In the genomic region with DNA sequence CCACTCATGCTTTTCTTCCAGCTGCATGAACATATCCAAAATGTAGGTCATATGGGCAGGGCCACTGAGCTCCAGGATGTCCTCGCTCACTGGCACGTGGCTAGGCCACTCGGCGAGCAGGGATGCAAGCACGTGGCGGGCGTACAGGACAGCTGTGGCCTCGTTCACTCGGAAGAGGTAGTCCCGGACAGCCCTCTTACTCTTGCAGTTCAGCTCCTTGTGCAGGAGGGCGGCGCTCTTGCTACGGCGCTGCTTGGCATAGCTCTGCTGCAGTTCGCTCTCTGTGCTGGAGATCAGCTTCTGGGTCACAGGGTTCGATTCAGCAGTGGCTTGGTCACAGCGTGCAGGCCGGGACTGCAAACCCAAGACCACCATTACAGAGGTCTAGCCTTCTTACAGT, we compare ENCODE assay signal across 17 cellular contexts. TPM values are rescaled to one million over a fixed set of nuclear protein-coding genes. Genes with fewer than 3 reads are reported as not detected.
A peak's percentile ranks its signal among the peaks of the same experiment; 100 is the strongest.
DNase-seq lines count a peak whose midpoint lies in the region; ATAC-seq and TF ChIP-seq lines count a peak whose summit lies in the region.
"Had no signal": no experiment of that assay in that cellular context is flagged by ENCODE, and none has a peak within 500 bp of the region (broad histone marks: within the 10 kb centered on the region; RNA-seq: fewer than 3 reads in every experiment).

No MANE protein-coding gene starts in this region.

- no peak overlapping the region for H3K27ac ChIP-seq in endodermal cell (ENCODE audit: low read depth, low read length)
- H3K27ac ChIP-seq in psoas muscle = no peak overlapping the region
- H3K27ac ChIP-seq: epithelial cell of prostate, hepatocyte, lower lobe of right lung, skin epidermis had no signal

- no peaks in the 10 kb centered on the region for H3K9me2 ChIP-seq in Loucy (replicated peaks; ENCODE audit: low read depth, low read length)

- H3K9ac ChIP-seq in Loucy (ENCODE audit: low read depth, low read length, poor library complexity, severe bottlenecking) (no peak overlapping the region), endodermal cell (ENCODE audit: extremely low read depth, low read length, poor library complexity, severe bottlenecking) (no peak overlapping the region)

- H4K20me1 ChIP-seq in Loucy (ENCODE audit: insufficient read depth, low read length, poor library complexity, severe bottlenecking) = no peaks in the 10 kb centered on the region

- H3K36me3 Mint-ChIP-seq in endodermal cell (ENCODE audit: low read depth) = peaks cover 73% of the 10 kb centered on the region

- no peaks in the 10 kb centered on the region for H3K27me3 Mint-ChIP-seq in endodermal cell (ENCODE audit: insufficient read depth)
- H3K27me3 Mint-ChIP-seq: activated naive CD8-positive, alpha-beta T cell had no signal

- intact Hi-C loops in psoas muscle (cut with DNase I) = no loop called here

- H3K4me1 ChIP-seq in Loucy (ENCODE audit: insufficient read depth, low read length, poor library complexity, severe bottlenecking) = no peaks in the 10 kb centered on the region
- no peaks in the 10 kb centered on the region for H3K4me1 ChIP-seq in endodermal cell (ENCODE audit: control insufficient read depth, insufficient read depth, low read length)
- H3K4me1 ChIP-seq in psoas muscle = no peaks in the 10 kb centered on the region
- H3K4me1 ChIP-seq: lower lobe of right lung had no signal

- no peaks in the 10 kb centered on the region for H3F3A ChIP-seq in Loucy (ENCODE audit: low read depth)

- TF ChIP-seq CTCF in GM12873 (IDR thresholded peaks at IDR 0.05; ENCODE audit: insufficient read depth, low read depth, low read length, missing control alignments) (peak; percentile 55), Loucy (conservative IDR thresholded peaks at IDR 0.05; ENCODE audit: low read length) (peak; percentile 66), endodermal cell (conservative IDR thresholded peaks at IDR 0.05) (peak; percentile 51), psoas muscle (IDR thresholded peaks at IDR 0.05) (no peak)

- H3K9me3 ChIP-seq in Loucy (ENCODE audit: insufficient read depth, low read depth, low read length) = no peaks in the 10 kb centered on the region
- no peaks in the 10 kb centered on the region for H3K9me3 ChIP-seq in endodermal cell (ENCODE audit: control insufficient read depth, low read length)
- H3K9me3 ChIP-seq in psoas muscle = no peaks in the 10 kb centered on the region
- H3K9me3 ChIP-seq: lower lobe of right lung had no signal

- H2AFZ ChIP-seq in Loucy (ENCODE audit: low read length) = no peak overlapping the region
- H2AFZ ChIP-seq: hepatocyte had no signal

- ATAC-seq in psoas muscle (peak; percentile 13 to 63 (median 46)), GM19023 (IDR thresholded peaks at IDR 0.05; ENCODE audit: unreplicated experiment) (no peak), HG03025 (IDR thresholded peaks at IDR 0.05; ENCODE audit: low FRiP score, unreplicated experiment) (no peak)
- ATAC-seq: CD8-positive, alpha-beta T cell; lower lobe of right lung had no signal

- peaks cover 84% of the 10 kb centered on the region; the same call in 1 of the 2 replicates for H3K36me3 ChIP-seq in Loucy (ENCODE audit: insufficient read depth, low read length)
- H3K36me3 ChIP-seq in endodermal cell (ENCODE audit: control insufficient read depth, insufficient read depth, low read length) = peaks cover 89% of the 10 kb centered on the region
- H3K36me3 ChIP-seq in psoas muscle (ENCODE audit: insufficient read depth in 1 of 2, low read depth in 1 of 2) = peaks cover 24 to 100% of the 10 kb centered on the region in 2 donors

- H3K79me2 ChIP-seq in Loucy (ENCODE audit: insufficient read depth, low read length) = no peaks in the 10 kb centered on the region
- H3K79me2 ChIP-seq: hepatocyte had no signal

- H3K27ac Mint-ChIP-seq in endodermal cell = no peak overlapping the region
- H3K27ac Mint-ChIP-seq: activated naive CD8-positive, alpha-beta T cell; CD8-positive, alpha-beta T cell had no signal

- H3K4me3 Mint-ChIP-seq in endodermal cell = no peak overlapping the region
- H3K4me3 Mint-ChIP-seq: activated naive CD8-positive, alpha-beta T cell; CD8-positive, alpha-beta T cell had no signal

- WGBS in endodermal cell (ENCODE audit: insufficient coverage in 1 of 2, insufficient read length in 1 of 2), 2 experiments = 97 to 99% methylated on average over 14 to 18 of the region's 18 CpGs
- WGBS in psoas muscle, 3 donors = 90 to 94% (median 91%) methylated on average over 18 of the region's 18 CpGs

- DNase-seq in endodermal cell = no peak
- no peak for DNase-seq in psoas muscle
- DNase-seq in GM19238 (ENCODE audit: insufficient read length, low spot score) = no peak
- DNase-seq: CD8-positive, alpha-beta T cell; central memory CD4-positive, alpha-beta T cell; lower lobe of right lung; NCI-H1105 treated with DMSO at 0.1 percent for 48 hours; Right ventricle myocardium superior had no signal

- no peak overlapping the region for H3K4me2 ChIP-seq in Loucy (ENCODE audit: low read depth, low read length, poor library complexity, severe bottlenecking)
- H3K4me2 ChIP-seq: hepatocyte had no signal

- no peaks in the 10 kb centered on the region for H3K4me1 Mint-ChIP-seq in endodermal cell

- H3K27me3 ChIP-seq in Loucy (ENCODE audit: insufficient read depth, low read length, poor library complexity, severe bottlenecking) (no peaks in the 10 kb centered on the region), endodermal cell (ENCODE audit: control insufficient read depth, insufficient read depth, low read length, poor library complexity, severe bottlenecking) (no peaks in the 10 kb centered on the region), psoas muscle (ENCODE audit: insufficient read depth in 3 of 3, low read length in 2 of 3) (no peaks in the 10 kb centered on the region)
- H3K27me3 ChIP-seq: hepatocyte had no signal

- H3K9me3 Mint-ChIP-seq in endodermal cell = no peaks in the 10 kb centered on the region
- H3K9me3 Mint-ChIP-seq: CD8-positive, alpha-beta T cell had no signal

- no peak overlapping the region for H3K4me3 ChIP-seq in Loucy (ENCODE audit: low read length, poor library complexity, severe bottlenecking)
- H3K4me3 ChIP-seq in endodermal cell (ENCODE audit: low read length) = no peak overlapping the region
- no peak overlapping the region for H3K4me3 ChIP-seq in psoas muscle
- H3K4me3 ChIP-seq: hepatocyte, lower lobe of right lung, skin epidermis had no signal

RNA-seq across cellular contexts. Expression of a gene that starts 53.1 kb away (rescaled TPM):
- 1 to 10 TPM; 1.4 to 3.7 TPM for total RNA-seq in endodermal cell
- polyA plus RNA-seq in endodermal cell (2013, experiment 1 of 2) = 4.4 TPM
- polyA plus RNA-seq in endodermal cell (2013, experiment 2 of 2) = 2.5 TPM
- total RNA-seq in psoas muscle = 1 to 10 TPM; 2.9 to 3.4 (median 3.1) TPM
- polyA plus RNA-seq in psoas muscle = 1 to 10 TPM; 1.2 to 3.8 (median 1.7) TPM
- polyA plus RNA-seq: neural cell had no signal

Comparison
In these comparisons a context has a peak if more than half of its experiments do, and no peak if none do; other contexts are left out.
1. ATAC-seq: peak in psoas muscle (4 of 4); none in GM19023 (single experiment) and HG03025 (single experiment).